11 cellular contexts compared by ENCODE assay signal in genomic region chr17:77456951-77457548, GRCh38.
DNase-seq lines count a peak whose midpoint lies in the region; ATAC-seq and TF ChIP-seq lines count a peak whose summit lies in the region.
"Had no signal": no experiment of that assay in that cellular context is flagged by ENCODE, and none has a peak within 500 bp of the region (broad histone marks: within the 10 kb centered on the region; RNA-seq: fewer than 3 reads in every experiment).

No MANE protein-coding gene starts in this region.

- peak overlapping the region; percentile 97 for H3K27ac Mint-ChIP-seq in activated T-helper 17 cell treated with anti-CD3 and anti-CD28 coated beads, Interleukin-2, amount 50 U/mL, for 72 hours
- H3K27ac Mint-ChIP-seq in naive B cell = peak overlapping the region; percentile 96 to 99 (median 96)

- H3K4me3 ChIP-seq in vagina = no peak overlapping the region

- H3K4me1 ChIP-seq in vagina = peaks cover 99% of the 10 kb centered on the region

- peak overlapping the region; percentile 94 for H3K4me3 Mint-ChIP-seq in activated T-helper 17 cell treated with anti-CD3 and anti-CD28 coated beads, Interleukin-2, amount 50 U/mL, for 72 hours
- peak overlapping the region; percentile 71 to 98 (median 82) for H3K4me3 Mint-ChIP-seq in naive B cell

- no peak for ATAC-seq in activated T-helper 17 cell treated with anti-CD3 and anti-CD28 coated beads, Interleukin-2, amount 50 U/mL, for 72 hours (replicated peaks)
- peak; percentile 48 to 57 for ATAC-seq in naive B cell (ENCODE audit: low read depth in 2 of 2)
- no peak for ATAC-seq in GM19452 (IDR thresholded peaks at IDR 0.05; ENCODE audit: unreplicated experiment)
- ATAC-seq in GM18861 (IDR thresholded peaks at IDR 0.05; ENCODE audit: unreplicated experiment) = no peak
- ATAC-seq: Panc1, right cardiac atrium had no signal

- peak; percentile 37 for DNase-seq in stimulated activated CD4-positive, alpha-beta T cell treated with anti-CD3 and anti-CD28 coated beads, Interleukin-4, amount 100 ng/mL, for 1 hour
- DNase-seq in stimulated activated CD4-positive, alpha-beta T cell treated with anti-CD3 and anti-CD28 coated beads, Interleukin-2, amount 100 ng/mL, for 48 hours = no peak
- DNase-seq in naive B cell (no peak), vagina (ENCODE audit: extremely low spot score in 2 of 2) (no peak), RPMI8226 (no peak)
- DNase-seq: HCEC 1CT, right cardiac atrium had no signal

- no peaks in the 10 kb centered on the region for H3K9me3 ChIP-seq in vagina

- H3K9me3 Mint-ChIP-seq in activated T-helper 17 cell treated with anti-CD3 and anti-CD28 coated beads, Interleukin-2, amount 50 U/mL, for 72 hours = no peaks in the 10 kb centered on the region
- H3K9me3 Mint-ChIP-seq in naive B cell = no peaks in the 10 kb centered on the region

- H3K27me3 Mint-ChIP-seq in activated T-helper 17 cell treated with anti-CD3 and anti-CD28 coated beads, Interleukin-2, amount 50 U/mL, for 72 hours = no peaks in the 10 kb centered on the region
- H3K27me3 Mint-ChIP-seq in naive B cell = no peaks in the 10 kb centered on the region

- intact Hi-C loops in vagina (cut with DNase I) = no loop called here

- peak overlapping the region; percentile 43 for H3K27ac ChIP-seq in vagina

- no peak for TF ChIP-seq CTCF in vagina (IDR thresholded peaks at IDR 0.05)

- peaks cover 33% of the 10 kb centered on the region for H3K4me1 Mint-ChIP-seq in activated T-helper 17 cell treated with anti-CD3 and anti-CD28 coated beads, Interleukin-2, amount 50 U/mL, for 72 hours
- H3K4me1 Mint-ChIP-seq in naive B cell = peaks cover 72 to 95% (median 90%) of the 10 kb centered on the region in 3 donors

- H3K27me3 ChIP-seq in vagina = no peaks in the 10 kb centered on the region

- no peak for TF ChIP-seq POLR2A in vagina (IDR thresholded peaks at IDR 0.05)

- H3K36me3 Mint-ChIP-seq in activated T-helper 17 cell treated with anti-CD3 and anti-CD28 coated beads, Interleukin-2, amount 50 U/mL, for 72 hours (ENCODE audit: low read depth) = peaks cover 100% of the 10 kb centered on the region
- H3K36me3 Mint-ChIP-seq in naive B cell = no peaks in the 10 kb centered on the region

- H3K36me3 ChIP-seq in vagina = no peaks in the 10 kb centered on the region

Comparison
In these comparisons a context has a peak if more than half of its experiments do, and no peak if none do; other contexts are left out.
1. ATAC-seq: peak in naive B cell (2 of 2); none in activated T-helper 17 cell treated with anti-CD3 and anti-CD28 coated beads, Interleukin-2, amount 50 U/mL, for 72 hours (single experiment), GM19452 (single experiment) and GM18861 (single experiment).